9 cellular contexts compared by ENCODE assay signal in genomic region chr5:10863763-10864383, GRCh38.
DNase-seq lines count a peak whose midpoint lies in the region; ATAC-seq and TF ChIP-seq lines count a peak whose summit lies in the region.
"Had no signal": no experiment of that assay in that cellular context is flagged by ENCODE, and none has a peak within 500 bp of the region (broad histone marks: within the 10 kb centered on the region; RNA-seq: fewer than 3 reads in every experiment).

No MANE protein-coding gene starts in this region.

- H3K4me3 ChIP-seq in AG09309 (ENCODE audit: control insufficient read depth, low read depth, low read length), result no peak overlapping the region
- no peak overlapping the region for H3K4me3 ChIP-seq in epithelial cell of esophagus (ENCODE audit: low read length)

- CTCF ChIA-PET in activated CD8-positive, alpha-beta T cell treated with anti-CD3 and anti-CD28 coated beads, Interleukin-2, amount 10 ng/mL, durations not matched to agents 7 days and 5 days (lab: Charles Lee), result interaction anchor here (0.6 to 1.1 kb wide), 5 partner anchors 9 to 363 kb away, joined by 3 to 4 read pairs (median 3); no protein-coding TSS in a partner anchor

- no peak overlapping the region for H3K27ac Mint-ChIP-seq in activated CD8-positive, alpha-beta T cell treated with anti-CD3 and anti-CD28 coated beads, Interleukin-2, amount 10 ng/mL, durations not matched to agents 7 days and 5 days
- H3K27ac Mint-ChIP-seq in nephron (no peak overlapping the region), type B pancreatic cell (no peak overlapping the region)
- H3K27ac Mint-ChIP-seq: stimulated activated naive CD8-positive, alpha-beta T cell treated with anti-CD3 and anti-CD28 coated beads, Interleukin-15, Interleukin-2, amounts not matched to agents 100 ng/mL and 50 ng/mL, for 24 hours had no signal

- no peaks in the 10 kb centered on the region for H3K27me3 Mint-ChIP-seq in activated CD8-positive, alpha-beta T cell treated with anti-CD3 and anti-CD28 coated beads, Interleukin-2, amount 10 ng/mL, durations not matched to agents 7 days and 5 days (ENCODE audit: low read depth)
- H3K27me3 Mint-ChIP-seq in nephron (ENCODE audit: low read depth), result peaks cover 31% of the 10 kb centered on the region
- peaks cover 36% of the 10 kb centered on the region for H3K27me3 Mint-ChIP-seq in type B pancreatic cell
- H3K27me3 Mint-ChIP-seq: stimulated activated naive CD8-positive, alpha-beta T cell treated with anti-CD3 and anti-CD28 coated beads, Interleukin-15, Interleukin-2, amounts not matched to agents 100 ng/mL and 50 ng/mL, for 24 hours had no signal

- no peaks in the 10 kb centered on the region for H3K36me3 Mint-ChIP-seq in activated CD8-positive, alpha-beta T cell treated with anti-CD3 and anti-CD28 coated beads, Interleukin-2, amount 10 ng/mL, durations not matched to agents 7 days and 5 days (ENCODE audit: low read depth)
- no peaks in the 10 kb centered on the region for H3K36me3 Mint-ChIP-seq in nephron (ENCODE audit: low read depth)
- H3K36me3 Mint-ChIP-seq in type B pancreatic cell, result no peaks in the 10 kb centered on the region

- H3K9me3 Mint-ChIP-seq in activated CD8-positive, alpha-beta T cell treated with anti-CD3 and anti-CD28 coated beads, Interleukin-2, amount 10 ng/mL, durations not matched to agents 7 days and 5 days (ENCODE audit: insufficient read depth), result no peaks in the 10 kb centered on the region
- H3K9me3 Mint-ChIP-seq in nephron, result peaks cover 5% of the 10 kb centered on the region
- peaks cover 8% of the 10 kb centered on the region for H3K9me3 Mint-ChIP-seq in type B pancreatic cell
- H3K9me3 Mint-ChIP-seq: stimulated activated naive CD8-positive, alpha-beta T cell treated with anti-CD3 and anti-CD28 coated beads, Interleukin-15, Interleukin-2, amounts not matched to agents 100 ng/mL and 50 ng/mL, for 24 hours had no signal

- POLR2A ChIA-PET in activated CD8-positive, alpha-beta T cell treated with anti-CD3 and anti-CD28 coated beads, Interleukin-2, amount 10 ng/mL, durations not matched to agents 7 days and 5 days (lab: Charles Lee), result no interaction called here

- no peak overlapping the region for H3K4me3 Mint-ChIP-seq in activated CD8-positive, alpha-beta T cell treated with anti-CD3 and anti-CD28 coated beads, Interleukin-2, amount 10 ng/mL, durations not matched to agents 7 days and 5 days
- no peak overlapping the region for H3K4me3 Mint-ChIP-seq in nephron
- H3K4me3 Mint-ChIP-seq in type B pancreatic cell, result no peak overlapping the region
- H3K4me3 Mint-ChIP-seq: stimulated activated naive CD8-positive, alpha-beta T cell treated with anti-CD3 and anti-CD28 coated beads, Interleukin-15, Interleukin-2, amounts not matched to agents 100 ng/mL and 50 ng/mL, for 24 hours had no signal

- H3K4me1 Mint-ChIP-seq in activated CD8-positive, alpha-beta T cell treated with anti-CD3 and anti-CD28 coated beads, Interleukin-2, amount 10 ng/mL, durations not matched to agents 7 days and 5 days (ENCODE audit: low read depth), result peaks cover 2% of the 10 kb centered on the region
- no peaks in the 10 kb centered on the region for H3K4me1 Mint-ChIP-seq in nephron
- H3K4me1 Mint-ChIP-seq in type B pancreatic cell (ENCODE audit: unreplicated experiment), result no peaks in the 10 kb centered on the region

- TF ChIP-seq CTCF in AG09309 (IDR thresholded peaks at IDR 0.05; ENCODE audit: control insufficient read depth, insufficient read depth, low read depth, low read length, missing control alignments) (peak; percentile 86), epithelial cell of esophagus (IDR thresholded peaks at IDR 0.05; ENCODE audit: insufficient read depth, low read depth, low read length, missing control alignments) (peak; percentile 63), nephron (IDR thresholded peaks at IDR 0.05; ENCODE audit: unreplicated experiment in 3 of 3) (peak; percentile 51 to 58 (median 57)), type B pancreatic cell (conservative IDR thresholded peaks at IDR 0.05) (peak; percentile 88)

- DNase-seq in AG09309 (ENCODE audit: low read depth) (no peak), NCI-H524 (lab: John Stamatoyannopoulos, UW) (peak; percentile 57 to 82), epithelial cell of esophagus (ENCODE audit: low read depth) (peak; percentile 47), type B pancreatic cell (ENCODE audit: extremely low spot score, unreplicated experiment) (no peak)
- peak; percentile 69 for DNase-seq in activated CD8-positive, alpha-beta T cell treated with anti-CD3 and anti-CD28 coated beads, Interleukin-2, amount 10 ng/mL, durations not matched to agents 7 days and 5 days

- ATAC-seq in GM18511 (IDR thresholded peaks at IDR 0.05; ENCODE audit: unreplicated experiment), result peak; percentile 94
- ATAC-seq in HG02943 (IDR thresholded peaks at IDR 0.05; ENCODE audit: low read depth, unreplicated experiment), result peak; percentile 83
- peak; percentile 49 for ATAC-seq in activated CD8-positive, alpha-beta T cell treated with anti-CD3 and anti-CD28 coated beads, Interleukin-2, amount 10 ng/mL, durations not matched to agents 7 days and 5 days

Comparison
In these comparisons a context has a peak if more than half of its experiments do, and no peak if none do; other contexts are left out.
1. DNase-seq: peak in NCI-H524 (2 of 2), activated CD8-positive, alpha-beta T cell treated with anti-CD3 and anti-CD28 coated beads, Interleukin-2, amount 10 ng/mL, durations not matched to agents 7 days and 5 days (single experiment) and epithelial cell of esophagus (single experiment); none in AG09309 (single experiment) and type B pancreatic cell (single experiment).
2. Peak in every context shown above with its lines, with median percentiles within 50 percentile points of each other: CTCF ChIP-seq and ATAC-seq.